ENCODE assay signal across 1 cellular context in the genomic region with DNA sequence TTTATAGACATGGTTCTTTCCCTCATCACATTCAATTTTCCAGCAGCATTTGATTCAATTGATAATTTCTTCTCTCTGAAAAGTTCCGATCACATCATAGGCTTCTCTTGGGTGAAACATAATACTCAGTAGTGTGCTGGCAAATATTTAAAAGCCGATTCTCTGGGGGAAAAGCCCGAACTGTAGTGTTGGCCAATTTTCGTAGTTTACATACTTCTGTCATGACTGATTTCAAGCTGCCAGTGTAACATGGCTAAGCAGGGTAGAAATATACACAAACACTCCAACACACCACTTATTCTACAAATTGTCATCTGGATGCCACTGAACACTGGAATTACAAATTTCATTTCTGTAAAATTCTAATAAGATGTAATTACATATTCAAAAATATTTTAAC.
TF ChIP-seq lines count a peak whose summit lies in the region.

No MANE protein-coding gene starts in this region.

TF ChIP-seq in IMR-90, 13 proteins besides CTCF, POLR2A, EP300 and RAD21:
- TF ChIP-seq CEBPB (IDR thresholded peaks at IDR 0.05; ENCODE audit: low read depth, low read length) (no peak), MAZ (IDR thresholded peaks at IDR 0.05; ENCODE audit: borderline replicate concordance, low read depth, low read length) (no peak), NFE2L2 (IDR thresholded peaks at IDR 0.05; ENCODE audit: low read depth, low read length) (no peak), MXI1 (IDR thresholded peaks at IDR 0.05; ENCODE audit: borderline replicate concordance, low read depth, low read length) (no peak), CHD1 (IDR thresholded peaks at IDR 0.05; ENCODE audit: low read depth, low read length) (no peak), BHLHE40 (IDR thresholded peaks at IDR 0.05; ENCODE audit: low read depth, low read length) (no peak), SMC3 (IDR thresholded peaks at IDR 0.05; ENCODE audit: low read depth, low read length) (no peak), RFX5 (IDR thresholded peaks at IDR 0.05; ENCODE audit: low read depth, low read length) (no peak), FOS (IDR thresholded peaks at IDR 0.05; ENCODE audit: low read depth, low read length) (no peak)
- TF ChIP-seq, protein P1, sequence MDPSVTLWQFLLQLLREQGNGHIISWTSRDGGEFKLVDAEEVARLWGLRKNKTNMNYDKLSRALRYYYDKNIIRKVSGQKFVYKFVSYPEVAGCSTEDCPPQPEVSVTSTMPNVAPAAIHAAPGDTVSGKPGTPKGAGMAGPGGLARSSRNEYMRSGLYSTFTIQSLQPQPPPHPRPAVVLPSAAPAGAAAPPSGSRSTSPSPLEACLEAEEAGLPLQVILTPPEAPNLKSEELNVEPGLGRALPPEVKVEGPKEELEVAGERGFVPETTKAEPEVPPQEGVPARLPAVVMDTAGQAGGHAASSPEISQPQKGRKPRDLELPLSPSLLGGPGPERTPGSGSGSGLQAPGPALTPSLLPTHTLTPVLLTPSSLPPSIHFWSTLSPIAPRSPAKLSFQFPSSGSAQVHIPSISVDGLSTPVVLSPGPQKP (IDR thresholded peaks at IDR 0.05; ENCODE audit: borderline replicate concordance, low read depth, low read length) = no peak
TF ChIP-seq in IMR-90: peak in this region for 0.
